Comparison of ENCODE assay signal across 1 cellular context in the genomic region with DNA sequence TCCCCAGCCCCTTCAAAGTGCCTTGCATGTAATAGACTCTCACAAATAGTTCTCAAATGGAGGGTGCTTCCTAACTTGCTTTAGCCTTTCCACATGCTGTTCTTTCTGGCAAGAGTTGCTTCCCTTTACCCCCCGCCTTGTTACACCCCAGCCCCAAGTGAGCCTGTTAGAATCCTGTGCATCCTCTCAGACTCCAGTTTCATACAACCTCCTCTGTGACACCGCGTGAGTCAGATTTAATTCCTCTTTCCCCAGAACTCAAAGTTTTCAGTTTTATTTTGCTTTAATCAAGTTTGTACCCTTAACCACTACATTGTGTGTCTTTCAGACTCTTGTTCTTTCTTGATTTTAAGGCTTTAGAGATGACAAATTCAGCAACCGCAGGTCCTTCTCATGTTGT.
TF ChIP-seq lines count a peak whose summit lies in the region.

No MANE protein-coding gene starts in this region.

TF ChIP-seq in GM12878, 131 proteins besides CTCF, POLR2A, EP300 and RAD21 (continued from another document):
- TF ChIP-seq SMAD1 (IDR thresholded peaks at IDR 0.05; ENCODE audit: low read depth, partially characterized antibody) (no peak), BACH1 (IDR thresholded peaks at IDR 0.05; ENCODE audit: borderline replicate concordance) (no peak)
- TF ChIP-seq, protein P1, sequence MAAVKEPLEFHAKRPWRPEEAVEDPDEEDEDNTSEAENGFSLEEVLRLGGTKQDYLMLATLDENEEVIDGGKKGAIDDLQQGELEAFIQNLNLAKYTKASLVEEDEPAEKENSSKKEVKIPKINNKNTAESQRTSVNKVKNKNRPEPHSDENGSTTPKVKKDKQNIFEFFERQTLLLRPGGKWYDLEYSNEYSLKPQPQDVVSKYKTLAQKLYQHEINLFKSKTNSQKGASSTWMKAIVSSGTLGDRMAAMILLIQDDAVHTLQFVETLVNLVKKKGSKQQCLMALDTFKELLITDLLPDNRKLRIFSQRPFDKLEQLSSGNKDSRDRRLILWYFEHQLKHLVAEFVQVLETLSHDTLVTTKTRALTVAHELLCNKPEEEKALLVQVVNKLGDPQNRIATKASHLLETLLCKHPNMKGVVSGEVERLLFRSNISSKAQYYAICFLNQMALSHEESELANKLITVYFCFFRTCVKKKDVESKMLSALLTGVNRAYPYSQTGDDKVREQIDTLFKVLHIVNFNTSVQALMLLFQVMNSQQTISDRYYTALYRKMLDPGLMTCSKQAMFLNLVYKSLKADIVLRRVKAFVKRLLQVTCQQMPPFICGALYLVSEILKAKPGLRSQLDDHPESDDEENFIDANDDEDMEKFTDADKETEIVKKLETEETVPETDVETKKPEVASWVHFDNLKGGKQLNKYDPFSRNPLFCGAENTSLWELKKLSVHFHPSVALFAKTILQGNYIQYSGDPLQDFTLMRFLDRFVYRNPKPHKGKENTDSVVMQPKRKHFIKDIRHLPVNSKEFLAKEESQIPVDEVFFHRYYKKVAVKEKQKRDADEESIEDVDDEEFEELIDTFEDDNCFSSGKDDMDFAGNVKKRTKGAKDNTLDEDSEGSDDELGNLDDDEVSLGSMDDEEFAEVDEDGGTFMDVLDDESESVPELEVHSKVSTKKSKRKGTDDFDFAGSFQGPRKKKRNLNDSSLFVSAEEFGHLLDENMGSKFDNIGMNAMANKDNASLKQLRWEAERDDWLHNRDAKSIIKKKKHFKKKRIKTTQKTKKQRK (IDR thresholded peaks at IDR 0.05; ENCODE audit: low read depth, low read length): no peak
- TF ChIP-seq, protein P2, sequence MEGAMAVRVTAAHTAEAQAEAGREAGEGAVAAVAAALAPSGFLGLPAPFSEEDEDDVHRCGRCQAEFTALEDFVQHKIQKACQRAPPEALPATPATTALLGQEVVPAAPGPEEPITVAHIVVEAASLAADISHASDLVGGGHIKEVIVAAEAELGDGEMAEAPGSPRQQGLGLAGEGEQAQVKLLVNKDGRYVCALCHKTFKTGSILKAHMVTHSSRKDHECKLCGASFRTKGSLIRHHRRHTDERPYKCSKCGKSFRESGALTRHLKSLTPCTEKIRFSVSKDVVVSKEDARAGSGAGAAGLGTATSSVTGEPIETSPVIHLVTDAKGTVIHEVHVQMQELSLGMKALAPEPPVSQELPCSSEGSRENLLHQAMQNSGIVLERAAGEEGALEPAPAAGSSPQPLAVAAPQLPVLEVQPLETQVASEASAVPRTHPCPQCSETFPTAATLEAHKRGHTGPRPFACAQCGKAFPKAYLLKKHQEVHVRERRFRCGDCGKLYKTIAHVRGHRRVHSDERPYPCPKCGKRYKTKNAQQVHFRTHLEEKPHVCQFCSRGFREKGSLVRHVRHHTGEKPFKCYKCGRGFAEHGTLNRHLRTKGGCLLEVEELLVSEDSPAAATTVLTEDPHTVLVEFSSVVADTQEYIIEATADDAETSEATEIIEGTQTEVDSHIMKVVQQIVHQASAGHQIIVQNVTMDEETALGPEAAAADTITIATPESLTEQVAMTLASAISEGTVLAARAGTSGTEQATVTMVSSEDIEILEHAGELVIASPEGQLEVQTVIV (IDR thresholded peaks at IDR 0.05; ENCODE audit: borderline replicate concordance, partially characterized antibody): no peak
- TF ChIP-seq, protein P3, sequence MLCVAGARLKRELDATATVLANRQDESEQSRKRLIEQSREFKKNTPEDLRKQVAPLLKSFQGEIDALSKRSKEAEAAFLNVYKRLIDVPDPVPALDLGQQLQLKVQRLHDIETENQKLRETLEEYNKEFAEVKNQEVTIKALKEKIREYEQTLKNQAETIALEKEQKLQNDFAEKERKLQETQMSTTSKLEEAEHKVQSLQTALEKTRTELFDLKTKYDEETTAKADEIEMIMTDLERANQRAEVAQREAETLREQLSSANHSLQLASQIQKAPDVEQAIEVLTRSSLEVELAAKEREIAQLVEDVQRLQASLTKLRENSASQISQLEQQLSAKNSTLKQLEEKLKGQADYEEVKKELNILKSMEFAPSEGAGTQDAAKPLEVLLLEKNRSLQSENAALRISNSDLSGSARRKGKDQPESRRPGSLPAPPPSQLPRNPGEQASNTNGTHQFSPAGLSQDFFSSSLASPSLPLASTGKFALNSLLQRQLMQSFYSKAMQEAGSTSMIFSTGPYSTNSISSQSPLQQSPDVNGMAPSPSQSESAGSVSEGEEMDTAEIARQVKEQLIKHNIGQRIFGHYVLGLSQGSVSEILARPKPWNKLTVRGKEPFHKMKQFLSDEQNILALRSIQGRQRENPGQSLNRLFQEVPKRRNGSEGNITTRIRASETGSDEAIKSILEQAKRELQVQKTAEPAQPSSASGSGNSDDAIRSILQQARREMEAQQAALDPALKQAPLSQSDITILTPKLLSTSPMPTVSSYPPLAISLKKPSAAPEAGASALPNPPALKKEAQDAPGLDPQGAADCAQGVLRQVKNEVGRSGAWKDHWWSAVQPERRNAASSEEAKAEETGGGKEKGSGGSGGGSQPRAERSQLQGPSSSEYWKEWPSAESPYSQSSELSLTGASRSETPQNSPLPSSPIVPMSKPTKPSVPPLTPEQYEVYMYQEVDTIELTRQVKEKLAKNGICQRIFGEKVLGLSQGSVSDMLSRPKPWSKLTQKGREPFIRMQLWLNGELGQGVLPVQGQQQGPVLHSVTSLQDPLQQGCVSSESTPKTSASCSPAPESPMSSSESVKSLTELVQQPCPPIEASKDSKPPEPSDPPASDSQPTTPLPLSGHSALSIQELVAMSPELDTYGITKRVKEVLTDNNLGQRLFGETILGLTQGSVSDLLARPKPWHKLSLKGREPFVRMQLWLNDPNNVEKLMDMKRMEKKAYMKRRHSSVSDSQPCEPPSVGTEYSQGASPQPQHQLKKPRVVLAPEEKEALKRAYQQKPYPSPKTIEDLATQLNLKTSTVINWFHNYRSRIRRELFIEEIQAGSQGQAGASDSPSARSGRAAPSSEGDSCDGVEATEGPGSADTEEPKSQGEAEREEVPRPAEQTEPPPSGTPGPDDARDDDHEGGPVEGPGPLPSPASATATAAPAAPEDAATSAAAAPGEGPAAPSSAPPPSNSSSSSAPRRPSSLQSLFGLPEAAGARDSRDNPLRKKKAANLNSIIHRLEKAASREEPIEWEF (IDR thresholded peaks at IDR 0.05; ENCODE audit: insufficient replicate concordance, low read depth, low read length): no peak
TF ChIP-seq in GM12878: peak in this region for 0.
